8 cellular contexts compared by ENCODE assay signal in genomic region chr1:160834945-160835565, GRCh38. TPM values are rescaled to one million over a fixed set of nuclear protein-coding genes. Genes with fewer than 3 reads are reported as not detected.
DNase-seq lines count a peak whose midpoint lies in the region; ATAC-seq, FAIRE-seq and TF ChIP-seq lines count a peak whose summit lies in the region.

No MANE protein-coding gene starts in this region.

- DNase-seq in CD4-positive, alpha-beta memory T cell, result peak in 4 of 5 donors; percentile 36 to 71 (median 61)
- DNase-seq in GM23248 (peak; percentile 64), OCI-M1 (lab: John Stamatoyannopoulos, UW) (peak; percentile 79), astrocyte (ENCODE audit: low read depth) (peak; percentile 3), right lobe of liver (no peak), COR-L47 (lab: John Stamatoyannopoulos, UW) (no peak)

- ATAC-seq in right lobe of liver, result peak; percentile 32 to 62 (median 45)
- ATAC-seq in GM21360 (IDR thresholded peaks at IDR 0.05; ENCODE audit: unreplicated experiment), result no peak
- no peak for ATAC-seq in GM19463 (IDR thresholded peaks at IDR 0.05; ENCODE audit: unreplicated experiment)

- H3K9ac ChIP-seq in GM23248, result no peak overlapping the region
- no peak overlapping the region for H3K9ac ChIP-seq in astrocyte (ENCODE audit: low read length)

- H3K79me2 ChIP-seq in GM23248 (ENCODE audit: insufficient read depth), result no peaks in the 10 kb centered on the region
- H3K79me2 ChIP-seq in astrocyte (ENCODE audit: insufficient read depth, low read length), result no peaks in the 10 kb centered on the region

- H2AFZ ChIP-seq in GM23248 (no peak overlapping the region), astrocyte (ENCODE audit: low read depth, low read length) (no peak overlapping the region)

- no peaks in the 10 kb centered on the region for H3K9me3 Mint-ChIP-seq in CD4-positive, alpha-beta memory T cell
- H3K9me3 Mint-ChIP-seq in astrocyte (ENCODE audit: unreplicated experiment), result no peaks in the 10 kb centered on the region

- peak overlapping the region in 5 of 7 donors; percentile 48 to 95 (median 86) for H3K27ac Mint-ChIP-seq in CD4-positive, alpha-beta memory T cell
- H3K27ac Mint-ChIP-seq in astrocyte (ENCODE audit: unreplicated experiment), result no peak overlapping the region

- H3K4me1 Mint-ChIP-seq in CD4-positive, alpha-beta memory T cell, result peaks cover 50 to 77% (median 63%) of the 10 kb centered on the region in 4 donors
- H3K4me1 Mint-ChIP-seq in astrocyte (ENCODE audit: low read depth, unreplicated experiment), result peaks cover 11% of the 10 kb centered on the region

- no peaks in the 10 kb centered on the region for H3K27me3 Mint-ChIP-seq in CD4-positive, alpha-beta memory T cell
- H3K27me3 Mint-ChIP-seq in astrocyte (ENCODE audit: low read depth, unreplicated experiment), result peaks cover 21% of the 10 kb centered on the region

- no peaks in the 10 kb centered on the region for H3K27me3 ChIP-seq in CD4-positive, alpha-beta memory T cell (ENCODE audit: insufficient read depth, low read length)
- H3K27me3 ChIP-seq in GM23248 (replicated peaks; ENCODE audit: insufficient read depth) (0 out of 2 replicates have a peak, but pooled peaks cover 6% of the 10 kb centered on the region), astrocyte (ENCODE audit: insufficient read depth, low read length) (no peaks in the 10 kb centered on the region), right lobe of liver (no peaks in the 10 kb centered on the region)

- intact Hi-C loops in CD4-positive, alpha-beta memory T cell (cut with micrococcal nuclease), result loop anchor here (1.0 to 5.0 kb wide), 3 partner anchors 108 to 262 kb away; partner anchors contain the start of gene KLHDC9
- intact Hi-C loops in right lobe of liver (cut with DNase I), result loop anchor here (5.0 to 10.0 kb wide), 4 partner anchors 108 to 240 kb away; partner anchors contain the start of gene ITLN2 (in 1 of the 2)

- no peaks in the 10 kb centered on the region for H3K9me2 ChIP-seq in GM23248 (ENCODE audit: insufficient read depth)

- no peak overlapping the region for H3K4me3 ChIP-seq in CD4-positive, alpha-beta memory T cell (ENCODE audit: low read length in 2 of 2)
- H3K4me3 ChIP-seq in GM23248 (no peak overlapping the region), astrocyte (ENCODE audit: insufficient read depth, low read depth, low read length) (no peak overlapping the region), right lobe of liver (no peak overlapping the region)

- TF ChIP-seq CTCF in astrocyte (IDR thresholded peaks at IDR 0.05; ENCODE audit: insufficient read depth, low read depth, low read length) (peak; percentile 50), right lobe of liver (IDR thresholded peaks at IDR 0.05) (peak; percentile 60 to 79 (median 68))

- peaks cover 48% of the 10 kb centered on the region for H3K4me1 ChIP-seq in CD4-positive, alpha-beta memory T cell (ENCODE audit: insufficient read depth, low read length)
- H3K4me1 ChIP-seq in GM23248 (ENCODE audit: insufficient read depth), result no peaks in the 10 kb centered on the region
- H3K4me1 ChIP-seq in astrocyte (ENCODE audit: insufficient read depth, low read length), result peaks cover 3% of the 10 kb centered on the region
- H3K4me1 ChIP-seq in right lobe of liver, result no peaks in the 10 kb centered on the region

- no peaks in the 10 kb centered on the region for H3K9me3 ChIP-seq in CD4-positive, alpha-beta memory T cell (ENCODE audit: control insufficient read depth in 1 of 2, low read length in 2 of 2)
- H3K9me3 ChIP-seq in GM23248 (ENCODE audit: low read depth) (no peaks in the 10 kb centered on the region), astrocyte (ENCODE audit: insufficient read depth, low read depth, low read length) (no peaks in the 10 kb centered on the region), right lobe of liver (no peaks in the 10 kb centered on the region)

- CTCF ChIA-PET in CD4-positive, alpha-beta memory T cell (lab: Charles Lee; ENCODE audit: partially characterized antibody), result interaction anchor here (0.7 to 10.9 kb wide), 37 partner anchors 10 to 306 kb away, joined by 3 to 369 read pairs (median 6); partner anchors contain the start of genes ITLN1, ITLN2, LY9 and SLAMF7

- no peak for FAIRE-seq in astrocyte (lab: Jason Lieb, UNC)

- H3K4me2 ChIP-seq in GM23248 (ENCODE audit: unreplicated experiment) (no peak overlapping the region), astrocyte (ENCODE audit: low read length) (no peak overlapping the region)

- WGBS in GM23248 (ENCODE audit: low coverage in 1 of 2, low lambda C conversion rate in 2 of 2, missing lambda C conversion rate in 2 of 2), 2 experiments, result 46 to 51% methylated on average over 3 of the region's 3 CpGs
- WGBS in right lobe of liver (ENCODE audit: insufficient coverage, low coverage, low lambda C conversion rate, missing lambda C conversion rate), result 71% methylated on average over 3 of the region's 3 CpGs

- H3K27ac ChIP-seq in CD4-positive, alpha-beta memory T cell (ENCODE audit: low read depth, low read length), result no peak overlapping the region
- H3K27ac ChIP-seq in GM23248 (no peak overlapping the region), astrocyte (ENCODE audit: low read depth, low read length) (no peak overlapping the region), right lobe of liver (no peak overlapping the region)

- no peaks in the 10 kb centered on the region for H4K20me1 ChIP-seq in GM23248 (ENCODE audit: insufficient read depth)
- no peaks in the 10 kb centered on the region for H4K20me1 ChIP-seq in astrocyte (ENCODE audit: insufficient read depth, low read length)

- in situ Hi-C loops in GM23248 (cut with MboI), result no loop called here

- H3K4me3 Mint-ChIP-seq in CD4-positive, alpha-beta memory T cell, result peak overlapping the region in 3 of 8 donors; percentile 0 to 35 (median 11)
- no peak overlapping the region for H3K4me3 Mint-ChIP-seq in astrocyte (ENCODE audit: unreplicated experiment)

- POLR2A ChIA-PET in CD4-positive, alpha-beta memory T cell (lab: Charles Lee; ENCODE audit: partially characterized antibody), result interaction anchor here (0.8 to 7.4 kb wide), 6 partner anchors 37 to 161 kb away, joined by 3 to 85 read pairs (median 8); partner anchors contain the start of genes ITLN2 and LY9

- no peak for TF ChIP-seq POLR2A in right lobe of liver (IDR thresholded peaks at IDR 0.05)

- H3F3A ChIP-seq in GM23248 (ENCODE audit: insufficient read depth), result no peaks in the 10 kb centered on the region

- peaks cover 0 to 4% of the 10 kb centered on the region in 2 donors for H3K36me3 Mint-ChIP-seq in CD4-positive, alpha-beta memory T cell
- H3K36me3 Mint-ChIP-seq in astrocyte (ENCODE audit: low read depth, unreplicated experiment), result no peaks in the 10 kb centered on the region

- no peaks in the 10 kb centered on the region for H3K36me3 ChIP-seq in CD4-positive, alpha-beta memory T cell (ENCODE audit: insufficient read depth, low read length)
- H3K36me3 ChIP-seq in GM23248 (ENCODE audit: low read depth), result no peaks in the 10 kb centered on the region
- H3K36me3 ChIP-seq in astrocyte (ENCODE audit: insufficient read depth, low read length), result no peaks in the 10 kb centered on the region
- H3K36me3 ChIP-seq in right lobe of liver, result no peaks in the 10 kb centered on the region

RNA-seq across cellular contexts. Expression of gene CD244, which starts 27.6 kb away (rescaled TPM):
- total RNA-seq in CD4-positive, alpha-beta memory T cell, result not detected
- under 1 TPM; 0.93 to 0.95 TPM for polyA plus RNA-seq in CD4-positive, alpha-beta memory T cell
- not detected in 2 replicates for total RNA-seq in GM23248 (2014; rRNA removed; shearing (Covaris generic))
- not detected in 2 replicates for polyA plus RNA-seq in GM23248 (2016; fragmentation: Nextera tagmentation; extraction: Ambion mirVana)
- total RNA-seq in astrocyte (not detected in 2 replicates), right lobe of liver (1 to 10 TPM in 4 of 6 experiments, under 1 TPM in 2; 0.88 to 2.0 (median 1.2) TPM)

RNA-seq across cellular contexts. Expression of gene LY9, which starts 39.1 kb away (rescaled TPM):
- total RNA-seq in CD4-positive, alpha-beta memory T cell, result 100 to 1,000 TPM; 131 to 136 TPM
- 100 to 1,000 TPM; 163 to 211 TPM for polyA plus RNA-seq in CD4-positive, alpha-beta memory T cell
- not detected in 2 replicates for total RNA-seq in GM23248 (2014; rRNA removed; shearing (Covaris generic))
- polyA plus RNA-seq in GM23248 (2016; fragmentation: Nextera tagmentation; extraction: Ambion mirVana), result not detected in 2 replicates
- not detected in 2 replicates for total RNA-seq in astrocyte
- total RNA-seq in right lobe of liver, result 1 to 10 TPM in 1 of 6 experiments, under 1 TPM in 4, not detected in 1; 0.11 to 1.3 (median 0.37) TPM

RNA-seq across cellular contexts. Expression of gene ITLN1, which starts 49.9 kb away (rescaled TPM):
- total RNA-seq in CD4-positive, alpha-beta memory T cell, result not detected
- not detected for polyA plus RNA-seq in CD4-positive, alpha-beta memory T cell
- not detected in 2 replicates for total RNA-seq in GM23248 (2014; rRNA removed; shearing (Covaris generic))
- polyA plus RNA-seq in GM23248 (2016; fragmentation: Nextera tagmentation; extraction: Ambion mirVana), result not detected in 2 replicates
- total RNA-seq in astrocyte (not detected in 2 replicates), right lobe of liver (1 to 10 TPM in 4 of 6 experiments, under 1 TPM in 1, not detected in 1; 0.90 to 5.1 (median 2.4) TPM)

Comparison
In these comparisons a context has a peak if more than half of its experiments do, and no peak if none do; other contexts are left out.
1. DNase-seq: peak in CD4-positive, alpha-beta memory T cell (4 of 5), GM23248 (single experiment), OCI-M1 (single experiment) and astrocyte (single experiment); none in right lobe of liver (0 of 3) and COR-L47 (single experiment).
2. ATAC-seq: peak in right lobe of liver (4 of 4); none in GM21360 (single experiment) and GM19463 (single experiment).
3. RNA of gene LY9, which starts 39.1 kb away (total RNA-seq): 131 to 136 TPM in CD4-positive, alpha-beta memory T cell; 0.11 to 1.3 TPM in right lobe of liver, not detected in GM23248 and not detected in astrocyte; every median in the first group is over 10 times any median in the second.